ENCODE assay signal across 40 cellular contexts in genomic region chr5:15450949-15451348, GRCh38. TPM values are rescaled to one million over a fixed set of nuclear protein-coding genes. Genes with fewer than 3 reads are reported as not detected.
"Had no signal": no experiment of that assay in that cellular context is flagged by ENCODE, and none has a peak within 500 bp of the region (broad histone marks: within the 10 kb centered on the region; RNA-seq: fewer than 3 reads in every experiment).

No MANE protein-coding gene starts in this region.

- H3K4me1 Mint-ChIP-seq: activated B cell treated with CpG ODN at 0.5 μM for 24 hours; activated CD4-positive, alpha-beta T cell treated with anti-CD3 and anti-CD28 coated beads, Interleukin-2, amount 10 ng/mL, durations not matched to agents 24 days and 14 days; activated naive CD8-positive, alpha-beta T cell treated with anti-CD3 and anti-CD28 coated beads for 36 hours; activated T-helper 17 cell treated with anti-CD3 and anti-CD28 coated beads, Interleukin-2, amount 50 U/mL, for 72 hours; central memory CD8-positive, alpha-beta T cell had no signal

- H3K27me3 ChIP-seq: adrenal gland, body of pancreas, brain microvascular endothelial cell had no signal

- H3K9me3 ChIP-seq: adrenal gland, body of pancreas had no signal

- H3K4me3 Mint-ChIP-seq: activated B cell treated with CpG ODN at 0.5 μM for 24 hours; activated CD4-positive, alpha-beta memory T cell treated with anti-CD3 and anti-CD28 coated beads for 36 hours; activated CD4-positive, alpha-beta T cell treated with anti-CD3 and anti-CD28 coated beads, Interleukin-2, amount 10 ng/mL, durations not matched to agents 24 days and 14 days; activated CD8-positive, alpha-beta T cell treated with anti-CD3 and anti-CD28 coated beads for 36 hours; activated naive CD4-positive, alpha-beta T cell treated with anti-CD3 and anti-CD28 coated beads for 36 hours; activated naive CD8-positive, alpha-beta T cell treated with anti-CD3 and anti-CD28 coated beads for 36 hours; activated T-cell treated with anti-CD3 and anti-CD28 coated beads, Interleukin-2, amount 50 U/mL, for 4 hours; activated T-cell treated with anti-CD3 and anti-CD28 coated beads, Interleukin-2, amount 50 U/mL, for 72 hours; activated T-helper 1 cell treated with anti-CD3 and anti-CD28 coated beads, Interleukin-12 subunit alpha, Interleukin-12 subunit beta, Interleukin-2, Interleukin-4 antibody, amounts not matched to agents 30 ng/mL and 10 ng/mL and 1 ng/mL, durations not matched to agents 14 hours and 24 hours and 36 hours; activated T-helper 17 cell treated with anti-CD3 and anti-CD28 coated beads, Interleukin-2, amount 50 U/mL, for 72 hours; central memory CD8-positive, alpha-beta T cell; T-helper 1 cell treated with Interleukin-12 subunit alpha and Interleukin-12 subunit beta and Interleukin-4 antibody, amounts not matched to agents 30 μg/mL and 1 μg/mL, for 36 hours; T-helper 2 cell treated with Interferon-gamma antibody and Interleukin-4, amounts not matched to agents 5 μg/mL and 100 μg/mL, for 36 hours had no signal

- H3K36me3 ChIP-seq: adrenal gland, brain microvascular endothelial cell, cardiac muscle cell had no signal

- H3K36me3 Mint-ChIP-seq: activated CD4-positive, alpha-beta memory T cell treated with anti-CD3 and anti-CD28 coated beads for 36 hours; activated naive CD4-positive, alpha-beta T cell treated with anti-CD3 and anti-CD28 coated beads, Interleukin-2, amount 50 U/mL, for 72 hours; activated naive CD8-positive, alpha-beta T cell treated with anti-CD3 and anti-CD28 coated beads for 36 hours had no signal

- H3K4me3 ChIP-seq: adrenal gland, body of pancreas, cardiac muscle cell had no signal

- FAIRE-seq: astrocyte, TTC549 had no signal

- ATAC-seq: activated CD8-positive, alpha-beta T cell treated with anti-CD3 and anti-CD28 coated beads for 36 hours; activated naive CD4-positive, alpha-beta T cell treated with anti-CD3 and anti-CD28 coated beads, Interleukin-2, amount 50 U/mL, for 72 hours; activated T-cell treated with anti-CD3 and anti-CD28 coated beads, Interleukin-2, amount 50 U/mL, for 4 hours; activated T-cell treated with anti-CD3 and anti-CD28 coated beads, Interleukin-2, amount 50 U/mL, for 72 hours; activated T-helper 17 cell treated with anti-CD3 and anti-CD28 coated beads, Interleukin-2, amount 50 U/mL, for 72 hours; body of pancreas had no signal

- H3K4me1 ChIP-seq: adrenal gland, body of pancreas had no signal

- H3K27ac ChIP-seq: adrenal gland, body of pancreas, brain microvascular endothelial cell, cardiac muscle cell, VCaP had no signal

- DNase-seq: activated B cell treated with CpG ODN at 0.5 μM for 24 hours; activated CD4-positive, alpha-beta memory T cell treated with anti-CD3 and anti-CD28 coated beads for 36 hours; activated CD4-positive, alpha-beta T cell treated with anti-CD3 and anti-CD28 coated beads for 4 hours; activated CD4-positive, alpha-beta T cell treated with anti-CD3 and anti-CD28 coated beads, Interleukin-2, amount 10 ng/mL, durations not matched to agents 24 days and 14 days; activated CD4-positive, alpha-beta T cell treated with anti-CD3 and anti-CD28 coated beads, Interleukin-2, amount 50 U/mL, for 1 hour; activated CD4-positive, alpha-beta T cell treated with anti-CD3 and anti-CD28 coated beads, Interleukin-2, amount 50 U/mL, for 4 hours; activated CD4-positive, CD25-positive, alpha-beta regulatory T cell treated with anti-CD3 and anti-CD28 coated beads, Interleukin-2, amount 50 U/mL, for 72 hours; activated CD8-positive, alpha-beta memory T cell treated with anti-CD3 and anti-CD28 coated beads, Interleukin-2, amount 50 U/mL, for 4 hours; activated CD8-positive, alpha-beta T cell treated with anti-CD3 and anti-CD28 coated beads for 36 hours; activated effector memory CD4-positive, alpha-beta T cell treated with anti-CD3 and anti-CD28 coated beads, Interleukin-2, amount 50 U/mL, for 16 hours; activated gamma-delta T cell treated with Interleukin-2 at 50 U/mL for 16 hours; activated naive CD4-positive, alpha-beta T cell; activated naive CD4-positive, alpha-beta T cell treated with anti-CD3 and anti-CD28 coated beads for 36 hours; activated naive CD4-positive, alpha-beta T cell treated with anti-CD3 and anti-CD28 coated beads, Interleukin-2, amount 50 U/mL, for 16 hours; activated naive CD8-positive, alpha-beta T cell treated with anti-CD3 and anti-CD28 coated beads for 36 hours; activated T-cell treated with anti-CD3 and anti-CD28 coated beads for 4 hours; activated T-cell treated with anti-CD3 and anti-CD28 coated beads, Interleukin-2, amount 50 U/mL, for 1 hour; activated T-cell treated with anti-CD3 and anti-CD28 coated beads, Interleukin-2, amount 50 U/mL, for 4 hours; activated T-cell treated with anti-CD3 and anti-CD28 coated beads, Interleukin-2, amount 50 U/mL, for 72 hours; adrenal gland; amniotic stem cell; aorta; body of pancreas; brain microvascular endothelial cell; caudate nucleus; cerebellar nuclear complex; T-helper 1 cell; T-helper 2 cell; T-helper 9 cell had no signal

- H3K27ac Mint-ChIP-seq: activated B cell treated with CpG ODN at 0.5 μM for 24 hours; activated CD4-positive, alpha-beta memory T cell treated with anti-CD3 and anti-CD28 coated beads for 36 hours; activated CD4-positive, alpha-beta T cell treated with anti-CD3 and anti-CD28 coated beads, Interleukin-2, amount 10 ng/mL, durations not matched to agents 24 days and 14 days; activated CD8-positive, alpha-beta T cell treated with anti-CD3 and anti-CD28 coated beads for 36 hours; activated naive CD4-positive, alpha-beta T cell treated with anti-CD3 and anti-CD28 coated beads for 36 hours; activated naive CD4-positive, alpha-beta T cell treated with anti-CD3 and anti-CD28 coated beads, Interleukin-2, amount 50 U/mL, for 72 hours; activated naive CD8-positive, alpha-beta T cell treated with anti-CD3 and anti-CD28 coated beads for 36 hours; activated T-cell treated with anti-CD3 and anti-CD28 coated beads, Interleukin-2, amount 50 U/mL, for 72 hours; activated T-helper 1 cell treated with anti-CD3 and anti-CD28 coated beads, Interleukin-12 subunit alpha, Interleukin-12 subunit beta, Interleukin-2, Interleukin-4 antibody, amounts not matched to agents 30 ng/mL and 10 ng/mL and 1 ng/mL, durations not matched to agents 14 hours and 24 hours and 36 hours; activated T-helper 17 cell treated with anti-CD3 and anti-CD28 coated beads, Interleukin-2, amount 50 U/mL, for 72 hours; T-helper 1 cell treated with Interleukin-12 subunit alpha and Interleukin-12 subunit beta and Interleukin-4 antibody, amounts not matched to agents 30 μg/mL and 1 μg/mL, for 36 hours; T-helper 2 cell treated with Interferon-gamma antibody and Interleukin-4, amounts not matched to agents 5 μg/mL and 100 μg/mL, for 36 hours had no signal

RNA-seq across cellular contexts. Expression of gene FBXL7, which starts 49.0 kb away (rescaled TPM):
- total RNA-seq: activated B cell treated with CpG ODN at 0.5 μM for 24 hours; activated CD4-positive, alpha-beta memory T cell treated with anti-CD3 and anti-CD28 coated beads for 36 hours; activated CD4-positive, alpha-beta T cell treated with anti-CD3 and anti-CD28 coated beads, Interleukin-2, amount 10 ng/mL, durations not matched to agents 24 days and 14 days; activated CD8-positive, alpha-beta memory T cell treated with anti-CD3 and anti-CD28 coated beads for 36 hours; activated CD8-positive, alpha-beta T cell treated with anti-CD3 and anti-CD28 coated beads for 36 hours; activated naive CD4-positive, alpha-beta T cell treated with anti-CD3 and anti-CD28 coated beads for 36 hours; activated naive CD4-positive, alpha-beta T cell treated with anti-CD3 and anti-CD28 coated beads, Interleukin-2, amount 50 U/mL, for 72 hours; activated naive CD8-positive, alpha-beta T cell treated with anti-CD3 and anti-CD28 coated beads for 36 hours; activated T-cell treated with anti-CD3 and anti-CD28 coated beads, Interleukin-2, amount 50 U/mL, for 4 hours; activated T-cell treated with anti-CD3 and anti-CD28 coated beads, Interleukin-2, amount 50 U/mL, for 72 hours; activated T-helper 1 cell treated with anti-CD3 and anti-CD28 coated beads, Interleukin-12 subunit alpha, Interleukin-12 subunit beta, Interleukin-2, Interleukin-4 antibody, amounts not matched to agents 30 ng/mL and 10 ng/mL and 1 ng/mL, durations not matched to agents 14 hours and 24 hours and 36 hours; activated T-helper 17 cell treated with anti-CD3 and anti-CD28 coated beads, Interleukin-2, amount 50 U/mL, for 72 hours had no signal
